Comparison of ENCODE assay signal across 9 cellular contexts in genomic region chr13:98517576-98518310, GRCh38. TPM values are rescaled to one million over a fixed set of nuclear protein-coding genes. Genes with fewer than 3 reads are reported as not detected.
A peak's percentile ranks its signal among the peaks of the same experiment; 100 is the strongest.
DNase-seq lines count a peak whose midpoint lies in the region; ATAC-seq lines count a peak whose summit lies in the region.
"Had no signal": no experiment of that assay in that cellular context is flagged by ENCODE, and none has a peak within 500 bp of the region (broad histone marks: within the 10 kb centered on the region; RNA-seq: fewer than 3 reads in every experiment).

No MANE protein-coding gene starts in this region.

- H4K5ac ChIP-seq in mesendoderm (ENCODE audit: low read length), result no peak overlapping the region

- peaks cover 14% of the 10 kb centered on the region for H3K36me3 Mint-ChIP-seq in CD4-positive, CD25-positive, alpha-beta regulatory T cell
- H3K36me3 Mint-ChIP-seq in central memory CD8-positive, alpha-beta T cell (ENCODE audit: insufficient read depth), result peaks cover 23% of the 10 kb centered on the region

- no peak overlapping the region for H2AK5ac ChIP-seq in mesendoderm (ENCODE audit: low read length)

- peaks cover 36 to 100% (median 86%) of the 10 kb centered on the region in 4 donors for H3K4me1 Mint-ChIP-seq in CD4-positive, CD25-positive, alpha-beta regulatory T cell
- peaks cover 87% of the 10 kb centered on the region for H3K4me1 Mint-ChIP-seq in central memory CD8-positive, alpha-beta T cell

- H3K27me3 ChIP-seq in CD4-positive, CD25-positive, alpha-beta regulatory T cell (ENCODE audit: control insufficient read depth, insufficient read depth, low read length), result no peaks in the 10 kb centered on the region
- H3K27me3 ChIP-seq in mesendoderm (ENCODE audit: insufficient read depth, low read length, poor library complexity), result no peaks in the 10 kb centered on the region
- H3K27me3 ChIP-seq: BLaER1 treated with 17β-estradiol and CSF1 and Interleukin-3, amounts not matched to agents 10 nM and 100 nM had no signal

- H2BK15ac ChIP-seq in mesendoderm (replicated peaks; ENCODE audit: low read depth), result no peak overlapping the region

- no peak overlapping the region for H3K9ac ChIP-seq in mesendoderm (ENCODE audit: low read length)
- H3K9ac ChIP-seq: BLaER1 treated with 17β-estradiol and CSF1 and Interleukin-3, amounts not matched to agents 10 nM and 100 nM had no signal

- no peaks in the 10 kb centered on the region for H3K27me3 Mint-ChIP-seq in CD4-positive, CD25-positive, alpha-beta regulatory T cell
- no peaks in the 10 kb centered on the region for H3K27me3 Mint-ChIP-seq in central memory CD8-positive, alpha-beta T cell

- no peak overlapping the region for H3K18ac ChIP-seq in mesendoderm (ENCODE audit: low read length)

- no peaks in the 10 kb centered on the region for H3K9me3 ChIP-seq in CD4-positive, CD25-positive, alpha-beta regulatory T cell (ENCODE audit: control insufficient read depth in 2 of 2, low read length in 2 of 2)
- H3K9me3 ChIP-seq: BLaER1 treated with 17β-estradiol and CSF1 and Interleukin-3, amounts not matched to agents 10 nM and 100 nM had no signal

- no peak overlapping the region for H2BK5ac ChIP-seq in mesendoderm (ENCODE audit: low read length)

- ATAC-seq in CD4-positive, CD25-positive, alpha-beta regulatory T cell (ENCODE audit: low read depth in 2 of 2), result peak; percentile 75 to 78
- ATAC-seq in GM19351 (IDR thresholded peaks at IDR 0.05; ENCODE audit: unreplicated experiment) (peak; percentile 47), HG03571 (IDR thresholded peaks at IDR 0.05; ENCODE audit: unreplicated experiment) (peak; percentile 41), HG02763 (IDR thresholded peaks at IDR 0.05; ENCODE audit: unreplicated experiment) (no peak), left colon (no peak)
- peak; percentile 60 for ATAC-seq in central memory CD8-positive, alpha-beta T cell (replicated peaks; ENCODE audit: extremely low read depth, poor library complexity, severe bottlenecking)

- peak overlapping the region; percentile 52 to 72 (median 68) for H3K4me3 Mint-ChIP-seq in CD4-positive, CD25-positive, alpha-beta regulatory T cell
- H3K4me3 Mint-ChIP-seq in central memory CD8-positive, alpha-beta T cell, result no peak overlapping the region

- no peak overlapping the region for H4K8ac ChIP-seq in mesendoderm (ENCODE audit: low read depth, low read length)

- peak overlapping the region; percentile 55 for H3K4me3 ChIP-seq in CD4-positive, CD25-positive, alpha-beta regulatory T cell (ENCODE audit: low read depth, low read length)
- H3K4me3 ChIP-seq in mesendoderm (ENCODE audit: low read length), result no peak overlapping the region
- H3K4me3 ChIP-seq: BLaER1 treated with 17β-estradiol and CSF1 and Interleukin-3, amounts not matched to agents 10 nM and 100 nM had no signal

- peak overlapping the region; percentile 61 to 95 (median 72) for H3K27ac Mint-ChIP-seq in CD4-positive, CD25-positive, alpha-beta regulatory T cell
- H3K27ac Mint-ChIP-seq in central memory CD8-positive, alpha-beta T cell (ENCODE audit: low read depth), result peak overlapping the region; percentile 62

- peaks cover 12% of the 10 kb centered on the region for H3K36me3 ChIP-seq in CD4-positive, CD25-positive, alpha-beta regulatory T cell (ENCODE audit: control insufficient read depth, insufficient read depth, low read length)
- no peaks in the 10 kb centered on the region for H3K36me3 ChIP-seq in mesendoderm (ENCODE audit: control insufficient read depth, insufficient read depth, low read length)

- no peaks in the 10 kb centered on the region for H3K9me3 Mint-ChIP-seq in CD4-positive, CD25-positive, alpha-beta regulatory T cell
- H3K9me3 Mint-ChIP-seq in central memory CD8-positive, alpha-beta T cell, result no peaks in the 10 kb centered on the region

- H2BK120ac ChIP-seq in mesendoderm (ENCODE audit: low read depth, low read length), result no peak overlapping the region

- no peak overlapping the region for H3K4me2 ChIP-seq in mesendoderm (ENCODE audit: low read length)

- peaks cover 49% of the 10 kb centered on the region for H3K79me2 ChIP-seq in mesendoderm (ENCODE audit: control insufficient read depth, insufficient read depth, low read length)

- peak overlapping the region; percentile 88 for H3K27ac ChIP-seq in CD4-positive, CD25-positive, alpha-beta regulatory T cell (ENCODE audit: insufficient read depth, low read length, poor library complexity, severe bottlenecking)
- no peak overlapping the region for H3K27ac ChIP-seq in mesendoderm (ENCODE audit: low read depth, low read length)
- H3K27ac ChIP-seq: BLaER1 treated with 17β-estradiol and CSF1 and Interleukin-3, amounts not matched to agents 10 nM and 100 nM had no signal

- intact Hi-C loops in left colon (cut with DNase I, micrococcal nuclease), result no loop called here

- H3K79me1 ChIP-seq in mesendoderm (ENCODE audit: low read length), result peaks cover 38% of the 10 kb centered on the region

- H3K23ac ChIP-seq in mesendoderm (ENCODE audit: low read length), result no peak overlapping the region

- DNase-seq in CD4-positive, CD25-positive, alpha-beta regulatory T cell, result peak; percentile 47 to 70 (median 66)
- no peak for DNase-seq in central memory CD8-positive, alpha-beta T cell (ENCODE audit: low spot score in 2 of 2)
- DNase-seq in mesendoderm, result no peak
- no peak for DNase-seq in left colon
- no peak for DNase-seq in NCI-H82 (lab: John Stamatoyannopoulos, UW)

- no peak overlapping the region for H3K56ac ChIP-seq in mesendoderm (ENCODE audit: low read length)

- H3K4ac ChIP-seq in mesendoderm (ENCODE audit: low read depth, low read length), result no peak overlapping the region

- WGBS in mesendoderm (ENCODE audit: extremely low coverage, insufficient coverage, low lambda C conversion rate), result no CpG with 5 or more reads among the region's 6 CpGs

- H3K4me1 ChIP-seq in CD4-positive, CD25-positive, alpha-beta regulatory T cell (ENCODE audit: control insufficient read depth, insufficient read depth, low read length, poor library complexity, severe bottlenecking), result peaks cover 82% of the 10 kb centered on the region
- H3K4me1 ChIP-seq in mesendoderm (ENCODE audit: control insufficient read depth, low read depth, low read length), result no peaks in the 10 kb centered on the region

RNA-seq across cellular contexts. Expression of gene STK24, which starts 59.2 kb away (rescaled TPM):
- total RNA-seq in CD4-positive, CD25-positive, alpha-beta regulatory T cell, result 141 TPM
- 10 to 100 TPM; 26.7 to 58.4 (median 40.9) TPM for polyA plus RNA-seq in CD4-positive, CD25-positive, alpha-beta regulatory T cell
- polyA plus RNA-seq in mesendoderm (2013, experiment 1 of 2), result 143 TPM
- polyA plus RNA-seq in mesendoderm (2013, experiment 2 of 2), result 145 TPM
- 100 to 1,000 TPM; 204 to 205 TPM for total RNA-seq in left colon

Comparison
In these comparisons a context has a peak if more than half of its experiments do, and no peak if none do; other contexts are left out.
1. ATAC-seq: peak in CD4-positive, CD25-positive, alpha-beta regulatory T cell (2 of 2), GM19351 (single experiment), HG03571 (single experiment) and central memory CD8-positive, alpha-beta T cell (single experiment); none in HG02763 (single experiment) and left colon (single experiment).
2. DNase-seq: peak in CD4-positive, CD25-positive, alpha-beta regulatory T cell (3 of 3); none in central memory CD8-positive, alpha-beta T cell (0 of 2), mesendoderm (single experiment), left colon (0 of 2) and NCI-H82 (single experiment).